ENCODE assay signal across 1 cellular context in the genomic region with DNA sequence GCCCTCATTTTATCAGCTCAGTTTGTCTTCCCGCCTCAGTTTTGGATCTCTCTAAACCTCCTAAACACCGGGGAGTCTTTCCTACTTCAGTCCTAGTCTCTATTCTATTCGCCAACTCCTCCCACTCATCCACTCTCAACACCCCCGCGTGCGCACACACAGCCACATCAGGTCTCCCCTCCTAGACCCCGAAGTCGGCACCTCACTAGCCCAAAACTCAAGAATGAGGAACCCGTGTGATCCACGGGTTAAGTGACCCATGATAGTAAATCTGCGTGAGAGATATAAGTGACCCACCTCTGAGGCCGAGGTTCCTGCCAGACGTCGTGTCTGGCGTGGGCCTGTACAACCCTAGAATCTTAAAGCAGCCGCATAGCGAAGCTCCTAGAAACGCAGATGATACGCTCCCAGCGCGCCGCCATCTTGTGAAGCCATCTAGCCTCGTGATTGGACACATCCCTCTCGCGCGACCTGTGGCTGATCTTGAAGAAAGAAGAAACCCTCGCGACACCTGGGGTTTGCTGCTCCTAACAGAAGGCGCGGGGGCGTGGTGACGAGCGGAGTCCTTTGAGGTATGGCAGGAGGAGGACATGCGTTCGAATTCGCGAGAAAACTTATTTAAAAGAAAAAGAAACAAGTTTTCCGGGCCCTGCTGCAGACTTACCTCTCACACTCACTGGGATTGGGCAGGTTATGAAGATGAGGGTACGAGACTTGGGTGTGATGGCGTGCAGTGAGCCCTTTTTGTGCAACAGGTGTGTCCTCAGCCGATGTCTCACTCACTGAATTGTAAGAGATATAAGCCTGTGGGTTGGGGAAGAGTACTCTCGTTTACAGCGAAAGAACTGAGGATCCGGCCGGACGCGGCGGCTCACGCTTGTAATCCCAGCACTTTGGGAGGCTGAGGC.
A peak's percentile ranks its signal among the peaks of the same experiment; 100 is the strongest.
TF ChIP-seq lines count a peak whose summit lies in the region.

A gene with protein sequence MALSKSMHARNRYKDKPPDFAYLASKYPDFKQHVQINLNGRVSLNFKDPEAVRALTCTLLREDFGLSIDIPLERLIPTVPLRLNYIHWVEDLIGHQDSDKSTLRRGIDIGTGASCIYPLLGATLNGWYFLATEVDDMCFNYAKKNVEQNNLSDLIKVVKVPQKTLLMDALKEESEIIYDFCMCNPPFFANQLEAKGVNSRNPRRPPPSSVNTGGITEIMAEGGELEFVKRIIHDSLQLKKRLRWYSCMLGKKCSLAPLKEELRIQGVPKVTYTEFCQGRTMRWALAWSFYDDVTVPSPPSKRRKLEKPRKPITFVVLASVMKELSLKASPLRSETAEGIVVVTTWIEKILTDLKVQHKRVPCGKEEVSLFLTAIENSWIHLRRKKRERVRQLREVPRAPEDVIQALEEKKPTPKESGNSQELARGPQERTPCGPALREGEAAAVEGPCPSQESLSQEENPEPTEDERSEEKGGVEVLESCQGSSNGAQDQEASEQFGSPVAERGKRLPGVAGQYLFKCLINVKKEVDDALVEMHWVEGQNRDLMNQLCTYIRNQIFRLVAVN (minus strand): TSS at position 427 of the 908 bp plus-strand sequence. CDS start 9,557 bp downstream, outside the sequence.

TF ChIP-seq in SK-N-SH, 30 proteins besides CTCF, POLR2A, EP300 and RAD21 (continued from another document):
- TF ChIP-seq, protein P1, sequence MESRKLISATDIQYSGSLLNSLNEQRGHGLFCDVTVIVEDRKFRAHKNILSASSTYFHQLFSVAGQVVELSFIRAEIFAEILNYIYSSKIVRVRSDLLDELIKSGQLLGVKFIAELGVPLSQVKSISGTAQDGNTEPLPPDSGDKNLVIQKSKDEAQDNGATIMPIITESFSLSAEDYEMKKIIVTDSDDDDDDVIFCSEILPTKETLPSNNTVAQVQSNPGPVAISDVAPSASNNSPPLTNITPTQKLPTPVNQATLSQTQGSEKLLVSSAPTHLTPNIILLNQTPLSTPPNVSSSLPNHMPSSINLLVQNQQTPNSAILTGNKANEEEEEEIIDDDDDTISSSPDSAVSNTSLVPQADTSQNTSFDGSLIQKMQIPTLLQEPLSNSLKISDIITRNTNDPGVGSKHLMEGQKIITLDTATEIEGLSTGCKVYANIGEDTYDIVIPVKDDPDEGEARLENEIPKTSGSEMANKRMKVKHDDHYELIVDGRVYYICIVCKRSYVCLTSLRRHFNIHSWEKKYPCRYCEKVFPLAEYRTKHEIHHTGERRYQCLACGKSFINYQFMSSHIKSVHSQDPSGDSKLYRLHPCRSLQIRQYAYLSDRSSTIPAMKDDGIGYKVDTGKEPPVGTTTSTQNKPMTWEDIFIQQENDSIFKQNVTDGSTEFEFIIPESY (IDR thresholded peaks at IDR 0.05; ENCODE audit: borderline replicate concordance, low read depth): peak; percentile 98
- TF ChIP-seq SIN3A (IDR thresholded peaks at IDR 0.05; ENCODE audit: borderline replicate concordance, low read depth, low read length): peak; percentile 85; the same call in 1 of the 2 replicates
- TF ChIP-seq, protein P2, sequence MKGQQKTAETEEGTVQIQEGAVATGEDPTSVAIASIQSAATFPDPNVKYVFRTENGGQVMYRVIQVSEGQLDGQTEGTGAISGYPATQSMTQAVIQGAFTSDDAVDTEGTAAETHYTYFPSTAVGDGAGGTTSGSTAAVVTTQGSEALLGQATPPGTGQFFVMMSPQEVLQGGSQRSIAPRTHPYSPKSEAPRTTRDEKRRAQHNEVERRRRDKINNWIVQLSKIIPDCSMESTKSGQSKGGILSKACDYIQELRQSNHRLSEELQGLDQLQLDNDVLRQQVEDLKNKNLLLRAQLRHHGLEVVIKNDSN (IDR thresholded peaks at IDR 0.05; ENCODE audit: borderline replicate concordance, low read depth): no peak
- TF ChIP-seq MEF2A (IDR thresholded peaks at IDR 0.05; ENCODE audit: borderline replicate concordance, low read depth): no peak
- no peak for TF ChIP-seq JUND (IDR thresholded peaks at IDR 0.05)
- TF ChIP-seq NFIC (IDR thresholded peaks at IDR 0.05; ENCODE audit: borderline replicate concordance): no peak
- peak; percentile 83 for TF ChIP-seq POLR2AphosphoS5 (IDR thresholded peaks at IDR 0.05; ENCODE audit: low read depth, low read length)
- no peak for TF ChIP-seq GATA2 (CRISPR knock-in tag; IDR thresholded peaks at IDR 0.05)
- peak; percentile 94 for TF ChIP-seq MXI1 (IDR thresholded peaks at IDR 0.05; ENCODE audit: low read depth, low read length)
- 0 out of 2 replicates have a peak, but pooled peaks have one; percentile 23 for TF ChIP-seq NRF1 (IDR thresholded peaks at IDR 0.05; ENCODE audit: low read depth, low read length)
- TF ChIP-seq, protein P3, sequence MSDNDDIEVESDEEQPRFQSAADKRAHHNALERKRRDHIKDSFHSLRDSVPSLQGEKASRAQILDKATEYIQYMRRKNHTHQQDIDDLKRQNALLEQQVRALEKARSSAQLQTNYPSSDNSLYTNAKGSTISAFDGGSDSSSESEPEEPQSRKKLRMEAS (IDR thresholded peaks at IDR 0.05; ENCODE audit: low read depth): peak; percentile 94
- TF ChIP-seq, protein P4, sequence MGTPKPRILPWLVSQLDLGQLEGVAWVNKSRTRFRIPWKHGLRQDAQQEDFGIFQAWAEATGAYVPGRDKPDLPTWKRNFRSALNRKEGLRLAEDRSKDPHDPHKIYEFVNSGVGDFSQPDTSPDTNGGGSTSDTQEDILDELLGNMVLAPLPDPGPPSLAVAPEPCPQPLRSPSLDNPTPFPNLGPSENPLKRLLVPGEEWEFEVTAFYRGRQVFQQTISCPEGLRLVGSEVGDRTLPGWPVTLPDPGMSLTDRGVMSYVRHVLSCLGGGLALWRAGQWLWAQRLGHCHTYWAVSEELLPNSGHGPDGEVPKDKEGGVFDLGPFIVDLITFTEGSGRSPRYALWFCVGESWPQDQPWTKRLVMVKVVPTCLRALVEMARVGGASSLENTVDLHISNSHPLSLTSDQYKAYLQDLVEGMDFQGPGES (IDR thresholded peaks at IDR 0.05; ENCODE audit: low read depth, low read length): 0 out of 2 replicates have a peak, but pooled peaks have one; percentile 1
- TF ChIP-seq RCOR1 (IDR thresholded peaks at IDR 0.05; ENCODE audit: low read length): no peak
- TF ChIP-seq RXRA (IDR thresholded peaks at IDR 0.05; ENCODE audit: borderline replicate concordance, low read depth): no peak
- TF ChIP-seq CHD2 (IDR thresholded peaks at IDR 0.05; ENCODE audit: low read length, partially characterized antibody): peak; percentile 99
- TF ChIP-seq FOXM1 (IDR thresholded peaks at IDR 0.05; ENCODE audit: low read depth): no peak
- TF ChIP-seq FOXJ3 (CRISPR knock-in tag; IDR thresholded peaks at IDR 0.05): no peak
- TF ChIP-seq FOSL2 (IDR thresholded peaks at IDR 0.05; ENCODE audit: borderline replicate concordance, low read depth): no peak
- TF ChIP-seq ELF1 (IDR thresholded peaks at IDR 0.05): no peak
- 0 out of 2 replicates have a peak, but pooled peaks have one; percentile 29 for TF ChIP-seq RFX5 (IDR thresholded peaks at IDR 0.05; ENCODE audit: low read length)
- TF ChIP-seq TEAD4 (IDR thresholded peaks at IDR 0.05; ENCODE audit: borderline replicate concordance, insufficient read depth): no peak
- TF ChIP-seq YY1 (IDR thresholded peaks at IDR 0.05; ENCODE audit: low read depth): peak; percentile 97
- TF ChIP-seq, protein P5, sequence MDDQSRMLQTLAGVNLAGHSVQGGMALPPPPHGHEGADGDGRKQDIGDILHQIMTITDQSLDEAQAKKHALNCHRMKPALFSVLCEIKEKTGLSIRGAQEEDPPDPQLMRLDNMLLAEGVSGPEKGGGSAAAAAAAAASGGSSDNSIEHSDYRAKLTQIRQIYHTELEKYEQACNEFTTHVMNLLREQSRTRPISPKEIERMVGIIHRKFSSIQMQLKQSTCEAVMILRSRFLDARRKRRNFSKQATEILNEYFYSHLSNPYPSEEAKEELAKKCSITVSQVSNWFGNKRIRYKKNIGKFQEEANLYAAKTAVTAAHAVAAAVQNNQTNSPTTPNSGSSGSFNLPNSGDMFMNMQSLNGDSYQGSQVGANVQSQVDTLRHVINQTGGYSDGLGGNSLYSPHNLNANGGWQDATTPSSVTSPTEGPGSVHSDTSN (IDR thresholded peaks at IDR 0.05): no peak
- no peak for TF ChIP-seq TCF12 (IDR thresholded peaks at IDR 0.05)
